In the genomic region with DNA sequence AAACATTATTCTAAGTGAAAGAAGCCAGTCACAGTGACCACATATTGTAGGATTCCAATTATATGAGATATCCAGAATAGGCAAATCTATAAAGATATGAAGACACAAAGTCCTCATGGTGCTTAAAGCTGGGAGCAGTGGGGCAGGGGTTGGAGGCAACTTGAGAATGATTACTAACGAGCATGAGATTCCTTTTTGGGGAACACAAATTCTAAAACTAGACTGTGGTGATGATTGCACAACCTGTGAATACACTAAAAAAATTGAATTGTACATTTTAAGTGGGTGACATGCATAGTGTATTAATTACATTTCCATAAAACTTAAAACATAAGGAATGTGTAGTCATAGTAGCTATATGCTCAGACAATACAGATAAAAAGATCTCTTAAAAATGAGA, we compare ENCODE assay signal across 23 cellular contexts.
"Had no signal": no experiment of that assay in that cellular context is flagged by ENCODE, and none has a peak within 500 bp of the region (broad histone marks: within the 10 kb centered on the region; RNA-seq: fewer than 3 reads in every experiment).

No MANE protein-coding gene starts in this region.

- H3K36me3 Mint-ChIP-seq: activated naive CD8-positive, alpha-beta T cell treated with anti-CD3 and anti-CD28 coated beads, Interleukin-2, amount 10 ng/mL, durations not matched to agents 7 days and 5 days had no signal

- DNase-seq: activated effector memory CD4-positive, alpha-beta T cell treated with Interleukin-2 at 50 U/mL for 16 hours; activated naive CD4-positive, alpha-beta T cell treated with anti-CD3 and anti-CD28 coated beads for 36 hours; activated naive CD8-positive, alpha-beta T cell treated with anti-CD3 and anti-CD28 coated beads, Interleukin-2, amount 10 ng/mL, durations not matched to agents 7 days and 5 days; activated T-cell treated with anti-CD3 and anti-CD28 coated beads for 4 hours; amniotic stem cell; brain microvascular endothelial cell; foreskin keratinocyte; heart left ventricle; hypothalamus; immature natural killer cell; midbrain; naive thymus-derived CD4-positive, alpha-beta T cell; nucleus accumbens; psoas muscle; right cardiac atrium; stimulated activated CD4-positive, alpha-beta T cell treated with anti-CD3 and anti-CD28 coated beads, Interleukin-12 subunit alpha, Interleukin-12 subunit beta, amount 100 ng/mL, for 4 hours; stimulated activated CD4-positive, alpha-beta T cell treated with anti-CD3 and anti-CD28 coated beads, Interleukin-4, amount 100 ng/mL, for 1 hour; T-helper 2 cell; trophoblast cell; uterus had no signal

- H3K27ac Mint-ChIP-seq: activated naive CD4-positive, alpha-beta T cell treated with anti-CD3 and anti-CD28 coated beads for 36 hours; activated naive CD8-positive, alpha-beta T cell treated with anti-CD3 and anti-CD28 coated beads, Interleukin-2, amount 10 ng/mL, durations not matched to agents 7 days and 5 days; naive thymus-derived CD4-positive, alpha-beta T cell; stimulated activated naive CD8-positive, alpha-beta T cell treated with anti-CD3 and anti-CD28 coated beads, Interleukin-15, Interleukin-2, amounts not matched to agents 100 ng/mL and 50 ng/mL, for 24 hours had no signal

- H3K4me3 Mint-ChIP-seq: activated naive CD4-positive, alpha-beta T cell treated with anti-CD3 and anti-CD28 coated beads for 36 hours; activated naive CD8-positive, alpha-beta T cell treated with anti-CD3 and anti-CD28 coated beads, Interleukin-2, amount 10 ng/mL, durations not matched to agents 7 days and 5 days; immature natural killer cell; naive thymus-derived CD4-positive, alpha-beta T cell; neural crest cell; stimulated activated naive CD8-positive, alpha-beta T cell treated with anti-CD3 and anti-CD28 coated beads, Interleukin-15, Interleukin-2, amounts not matched to agents 100 ng/mL and 50 ng/mL, for 24 hours; WTC11 had no signal

- ATAC-seq: foreskin keratinocyte; heart left ventricle; naive thymus-derived CD4-positive, alpha-beta T cell; psoas muscle; right cardiac atrium; WTC11 had no signal

- H3K4me1 Mint-ChIP-seq: activated naive CD8-positive, alpha-beta T cell treated with anti-CD3 and anti-CD28 coated beads, Interleukin-2, amount 10 ng/mL, durations not matched to agents 7 days and 5 days; immature natural killer cell; naive thymus-derived CD4-positive, alpha-beta T cell had no signal

- H3K27me3 Mint-ChIP-seq: activated naive CD8-positive, alpha-beta T cell treated with anti-CD3 and anti-CD28 coated beads, Interleukin-2, amount 10 ng/mL, durations not matched to agents 7 days and 5 days; naive thymus-derived CD4-positive, alpha-beta T cell; stimulated activated naive CD8-positive, alpha-beta T cell treated with anti-CD3 and anti-CD28 coated beads, Interleukin-15, Interleukin-2, amounts not matched to agents 100 ng/mL and 50 ng/mL, for 24 hours had no signal

- H3K9me3 Mint-ChIP-seq: activated naive CD8-positive, alpha-beta T cell treated with anti-CD3 and anti-CD28 coated beads, Interleukin-2, amount 10 ng/mL, durations not matched to agents 7 days and 5 days; stimulated activated naive CD8-positive, alpha-beta T cell treated with anti-CD3 and anti-CD28 coated beads, Interleukin-15, Interleukin-2, amounts not matched to agents 100 ng/mL and 50 ng/mL, for 24 hours had no signal
